Comparison of ENCODE assay signal across 28 cellular contexts in genomic region chr7:133433165-133433812, GRCh38.
"Had no signal": no experiment of that assay in that cellular context is flagged by ENCODE, and none has a peak within 500 bp of the region (broad histone marks: within the 10 kb centered on the region; RNA-seq: fewer than 3 reads in every experiment).

No MANE protein-coding gene starts in this region.

- FAIRE-seq: TTC549 had no signal

- DNase-seq: activated CD4-positive, alpha-beta memory T cell treated with anti-CD3 and anti-CD28 coated beads for 36 hours; activated CD4-positive, alpha-beta T cell treated with anti-CD3 and anti-CD28 coated beads for 4 hours; activated CD4-positive, alpha-beta T cell treated with anti-CD3 and anti-CD28 coated beads, Interleukin-2, amount 50 U/mL, for 1 hour; activated CD4-positive, CD25-positive, alpha-beta regulatory T cell treated with anti-CD3 and anti-CD28 coated beads, Interleukin-2, amount 50 U/mL, for 72 hours; activated CD8-positive, alpha-beta memory T cell treated with anti-CD3 and anti-CD28 coated beads, Interleukin-2, amount 50 U/mL, for 48 hours; activated effector memory CD4-positive, alpha-beta T cell treated with Interleukin-2 at 50 U/mL for 16 hours; activated naive CD4-positive, alpha-beta T cell; activated naive CD8-positive, alpha-beta T cell treated with anti-CD3 and anti-CD28 coated beads, Interleukin-2, amount 10 ng/mL, durations not matched to agents 7 days and 5 days; activated T-cell treated with anti-CD3 and anti-CD28 coated beads, Interleukin-2, amount 50 U/mL, for 48 hours; amygdala; NCI-H1105; NCI-H1417 treated with DMSO at 0.1 percent for 48 hours; NCI-H1930; NCI-H2081 treated with DMSO at 0.1 percent for 48 hours; NCI-H226; NCI-H446 treated with DMSO at 0.1 percent for 48 hours; NCI-H524 treated with DMSO at 0.1 percent for 48 hours; SHP77; SJCRH30; T1000 had no signal

- ATAC-seq: Panc1, WTC11 had no signal

- H3K36me3 ChIP-seq: ascending aorta, cardiac muscle cell, SJCRH30 had no signal

- H3K4me3 ChIP-seq: ascending aorta, cardiac muscle cell, SJCRH30, SK-N-MC had no signal

- H3K9me3 ChIP-seq: ascending aorta, SJCRH30 had no signal

- H3K27ac Mint-ChIP-seq: activated CD4-positive, alpha-beta memory T cell treated with anti-CD3 and anti-CD28 coated beads for 36 hours; activated naive CD4-positive, alpha-beta T cell treated with anti-CD3 and anti-CD28 coated beads, Interleukin-2, amount 50 U/mL, for 24 hours; activated naive CD8-positive, alpha-beta T cell treated with anti-CD3 and anti-CD28 coated beads, Interleukin-2, amount 10 ng/mL, durations not matched to agents 7 days and 5 days; WTC11 had no signal

- H3K4me3 Mint-ChIP-seq: activated CD4-positive, alpha-beta memory T cell treated with anti-CD3 and anti-CD28 coated beads for 36 hours; activated naive CD4-positive, alpha-beta T cell treated with anti-CD3 and anti-CD28 coated beads, Interleukin-2, amount 50 U/mL, for 24 hours; activated naive CD8-positive, alpha-beta T cell treated with anti-CD3 and anti-CD28 coated beads, Interleukin-2, amount 10 ng/mL, durations not matched to agents 7 days and 5 days; central memory CD8-positive, alpha-beta T cell; WTC11 had no signal

- H3K27me3 ChIP-seq: ascending aorta, SJCRH30 had no signal

- H3K27me3 Mint-ChIP-seq: activated CD4-positive, alpha-beta memory T cell treated with anti-CD3 and anti-CD28 coated beads for 36 hours; activated naive CD4-positive, alpha-beta T cell treated with anti-CD3 and anti-CD28 coated beads, Interleukin-2, amount 50 U/mL, for 24 hours; activated naive CD8-positive, alpha-beta T cell treated with anti-CD3 and anti-CD28 coated beads, Interleukin-2, amount 10 ng/mL, durations not matched to agents 7 days and 5 days; central memory CD8-positive, alpha-beta T cell had no signal

- H3K4me1 ChIP-seq: ascending aorta, SJCRH30 had no signal

- H3K27ac ChIP-seq: ascending aorta, cardiac muscle cell, SJCRH30, SK-N-MC had no signal

- H3K9me3 Mint-ChIP-seq: activated CD4-positive, alpha-beta memory T cell treated with anti-CD3 and anti-CD28 coated beads for 36 hours; activated naive CD4-positive, alpha-beta T cell treated with anti-CD3 and anti-CD28 coated beads, Interleukin-2, amount 50 U/mL, for 24 hours; activated naive CD8-positive, alpha-beta T cell treated with anti-CD3 and anti-CD28 coated beads, Interleukin-2, amount 10 ng/mL, durations not matched to agents 7 days and 5 days; central memory CD8-positive, alpha-beta T cell had no signal
